17 cellular contexts compared by ENCODE assay signal in the genomic region with DNA sequence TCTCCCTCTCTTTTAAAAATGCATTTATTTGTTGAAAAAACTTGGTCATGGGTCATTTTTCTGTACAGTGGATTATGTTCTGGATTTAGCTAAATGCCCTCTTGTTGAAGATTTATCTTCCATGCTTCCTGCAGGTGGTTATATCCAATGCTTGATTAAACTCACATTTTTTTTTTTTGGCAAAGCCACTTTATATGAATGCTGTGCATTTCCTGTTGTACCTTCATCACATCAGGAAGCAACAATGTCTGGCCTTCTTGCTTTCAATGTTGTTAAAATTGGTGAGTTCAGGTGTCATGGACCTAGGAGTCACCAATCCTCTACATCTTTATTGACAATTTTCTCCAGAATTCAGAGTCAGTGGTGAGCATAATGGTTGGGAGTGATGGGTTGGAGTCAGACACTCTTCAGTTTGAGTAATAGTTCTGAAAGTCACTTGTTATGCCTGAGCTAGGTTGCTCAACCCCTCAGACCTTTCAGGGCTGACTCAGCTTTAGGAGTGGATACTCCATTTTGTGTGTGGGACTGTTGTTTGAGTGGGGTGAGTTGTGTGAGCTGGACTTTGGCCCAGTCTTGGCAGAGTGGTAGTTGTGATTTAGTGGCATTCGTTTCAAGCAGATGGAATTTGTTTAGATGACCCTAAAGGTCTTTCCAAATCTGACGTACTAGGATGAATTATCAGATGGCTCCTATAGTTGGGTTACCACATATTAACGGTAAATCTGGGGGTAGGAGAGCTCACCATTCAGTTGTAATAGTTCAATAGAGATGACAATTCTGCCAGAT.
DNase-seq lines count a peak whose midpoint lies in the region; ATAC-seq, FAIRE-seq and TF ChIP-seq lines count a peak whose summit lies in the region.
"Had no signal": no experiment of that assay in that cellular context is flagged by ENCODE, and none has a peak within 500 bp of the region (broad histone marks: within the 10 kb centered on the region; RNA-seq: fewer than 3 reads in every experiment).

No MANE protein-coding gene starts in this region.

- intact Hi-C loops in activated CD4-positive, alpha-beta T cell treated with anti-CD3 and anti-CD28 coated beads for 36 hours (cut with DNase I, micrococcal nuclease) = no loop called here

- H3K9me3 ChIP-seq in gastroesophageal sphincter (no peaks in the 10 kb centered on the region), small intestine (ENCODE audit: control insufficient read depth, low read depth) (no peaks in the 10 kb centered on the region)
- H3K9me3 ChIP-seq: lower lobe of right lung, upper lobe of left lung had no signal

- no peaks in the 10 kb centered on the region for H3K27me3 Mint-ChIP-seq in activated CD4-positive, alpha-beta T cell treated with anti-CD3 and anti-CD28 coated beads for 36 hours

- peak; percentile 58 for ATAC-seq in activated CD4-positive, alpha-beta T cell treated with anti-CD3 and anti-CD28 coated beads for 36 hours
- ATAC-seq in gastroesophageal sphincter (peak; percentile 55), HG03097 (IDR thresholded peaks at IDR 0.05; ENCODE audit: low FRiP score, unreplicated experiment) (no peak), HG03457 (IDR thresholded peaks at IDR 0.05; ENCODE audit: unreplicated experiment) (no peak)
- ATAC-seq: activated CD8-positive, alpha-beta T cell treated with anti-CD3 and anti-CD28 coated beads, Interleukin-2, amount 10 ng/mL, durations not matched to agents 7 days and 5 days; foreskin keratinocyte; lower lobe of right lung had no signal

- 47 to 56% methylated on average over 3 of the region's 3 CpGs for WGBS in gastroesophageal sphincter (ENCODE audit: low coverage in 1 of 2), 2 donors
- 54 to 59% (median 54%) methylated on average over 3 of the region's 3 CpGs for WGBS in small intestine, 3 donors

- H3K36me3 Mint-ChIP-seq in activated CD4-positive, alpha-beta T cell treated with anti-CD3 and anti-CD28 coated beads for 36 hours (ENCODE audit: low read depth) = no peaks in the 10 kb centered on the region

- no peak for TF ChIP-seq EP300 in gastroesophageal sphincter (IDR thresholded peaks at IDR 0.05)

- H3K4me1 Mint-ChIP-seq in activated CD4-positive, alpha-beta T cell treated with anti-CD3 and anti-CD28 coated beads for 36 hours = peaks cover 6% of the 10 kb centered on the region

- no peak overlapping the region for H3K4me3 ChIP-seq in gastroesophageal sphincter
- no peak overlapping the region for H3K4me3 ChIP-seq in small intestine (ENCODE audit: low read depth in 1 of 2, low read length in 2 of 2)
- H3K4me3 ChIP-seq: lower lobe of right lung, upper lobe of left lung had no signal

- H3K4me1 ChIP-seq in gastroesophageal sphincter (peaks cover 0 to 6% (median 4%) of the 10 kb centered on the region in 3 donors), small intestine (ENCODE audit: control insufficient read depth in 2 of 2, insufficient read depth in 1 of 2, low read depth in 1 of 2, low read length in 1 of 2) (peaks cover 0 to 9% of the 10 kb centered on the region in 2 donors)
- H3K4me1 ChIP-seq: foreskin keratinocyte had no signal

- FAIRE-seq in small intestine (lab: Jason Lieb, UNC) = no peak
- FAIRE-seq: G401.6 had no signal

- POLR2A ChIA-PET in activated CD4-positive, alpha-beta T cell treated with anti-CD3 and anti-CD28 coated beads for 36 hours (lab: Charles Lee) = no interaction called here

- H3K36me3 ChIP-seq in gastroesophageal sphincter (no peaks in the 10 kb centered on the region), small intestine (ENCODE audit: control insufficient read depth in 2 of 2, insufficient read depth in 2 of 2, low read length in 2 of 2) (no peaks in the 10 kb centered on the region)
- H3K36me3 ChIP-seq: lower lobe of right lung, upper lobe of left lung had no signal

- H3K27ac ChIP-seq in gastroesophageal sphincter = peak overlapping the region in 2 of 4 donors; percentile 30 to 72
- H3K27ac ChIP-seq in small intestine (ENCODE audit: low read depth in 1 of 2, low read length in 1 of 2) = peak overlapping the region in 1 of 2 donors; percentile 80
- H3K27ac ChIP-seq: foreskin keratinocyte, lower lobe of right lung had no signal

- H3K27me3 ChIP-seq in gastroesophageal sphincter = no peaks in the 10 kb centered on the region
- H3K27me3 ChIP-seq in small intestine (ENCODE audit: control insufficient read depth in 2 of 2, insufficient read depth in 2 of 2, low read length in 2 of 2) = no peaks in the 10 kb centered on the region
- H3K27me3 ChIP-seq: foreskin keratinocyte, upper lobe of left lung had no signal

- CTCF ChIA-PET in activated CD4-positive, alpha-beta T cell treated with anti-CD3 and anti-CD28 coated beads for 36 hours (lab: Charles Lee) = interaction anchor here (0.6 kb wide), 1 partner anchor 10 kb away, joined by 3 read pairs; no protein-coding TSS in a partner anchor

- no peak for TF ChIP-seq POLR2A in gastroesophageal sphincter (IDR thresholded peaks at IDR 0.05)

- no peaks in the 10 kb centered on the region for H3K9me3 Mint-ChIP-seq in activated CD4-positive, alpha-beta T cell treated with anti-CD3 and anti-CD28 coated beads for 36 hours (ENCODE audit: low read depth)

- H3K4me3 Mint-ChIP-seq in activated CD4-positive, alpha-beta T cell treated with anti-CD3 and anti-CD28 coated beads for 36 hours = no peak overlapping the region
- H3K4me3 Mint-ChIP-seq: activated CD8-positive, alpha-beta T cell treated with anti-CD3 and anti-CD28 coated beads, Interleukin-2, amount 10 ng/mL, durations not matched to agents 7 days and 5 days had no signal

- H3K27ac Mint-ChIP-seq in activated CD4-positive, alpha-beta T cell treated with anti-CD3 and anti-CD28 coated beads for 36 hours = no peak overlapping the region
- H3K27ac Mint-ChIP-seq: activated CD8-positive, alpha-beta T cell treated with anti-CD3 and anti-CD28 coated beads, Interleukin-2, amount 10 ng/mL, durations not matched to agents 7 days and 5 days had no signal

- no peak for DNase-seq in activated CD4-positive, alpha-beta T cell treated with anti-CD3 and anti-CD28 coated beads for 36 hours
- DNase-seq in activated CD4-positive, alpha-beta T cell treated with anti-CD3 and anti-CD28 coated beads for 48 hours = no peak
- DNase-seq in RPMI7951 (ENCODE audit: low read depth) (peak; percentile 94), small intestine (peak; percentile 12), NCI-H510A (lab: John Stamatoyannopoulos, UW) (no peak)
- DNase-seq: 8988T; activated CD8-positive, alpha-beta T cell treated with anti-CD3 and anti-CD28 coated beads, Interleukin-2, amount 10 ng/mL, durations not matched to agents 7 days and 5 days; foreskin keratinocyte; GOT3; lower lobe of right lung; NCI-H1092 treated with DMSO at 0.1 percent for 48 hours; NK-92 treated with Interleukin-12 subunit alpha and Interleukin-12 subunit beta, amount 100 ng/mL, for 24 hours; upper lobe of left lung had no signal

- no peak for TF ChIP-seq CTCF in gastroesophageal sphincter (IDR thresholded peaks at IDR 0.05)

Comparison
In these comparisons a context has a peak if more than half of its experiments do, and no peak if none do; other contexts are left out.
1. ATAC-seq: peak in activated CD4-positive, alpha-beta T cell treated with anti-CD3 and anti-CD28 coated beads for 36 hours (single experiment) and gastroesophageal sphincter (single experiment); none in HG03097 (single experiment) and HG03457 (single experiment).
2. DNase-seq: peak in RPMI7951 (single experiment) and small intestine (single experiment); none in activated CD4-positive, alpha-beta T cell treated with anti-CD3 and anti-CD28 coated beads for 36 hours (single experiment), activated CD4-positive, alpha-beta T cell treated with anti-CD3 and anti-CD28 coated beads for 48 hours (single experiment) and NCI-H510A (single experiment).